Comparison of ENCODE assay signal across 1 cellular context in the genomic region with DNA sequence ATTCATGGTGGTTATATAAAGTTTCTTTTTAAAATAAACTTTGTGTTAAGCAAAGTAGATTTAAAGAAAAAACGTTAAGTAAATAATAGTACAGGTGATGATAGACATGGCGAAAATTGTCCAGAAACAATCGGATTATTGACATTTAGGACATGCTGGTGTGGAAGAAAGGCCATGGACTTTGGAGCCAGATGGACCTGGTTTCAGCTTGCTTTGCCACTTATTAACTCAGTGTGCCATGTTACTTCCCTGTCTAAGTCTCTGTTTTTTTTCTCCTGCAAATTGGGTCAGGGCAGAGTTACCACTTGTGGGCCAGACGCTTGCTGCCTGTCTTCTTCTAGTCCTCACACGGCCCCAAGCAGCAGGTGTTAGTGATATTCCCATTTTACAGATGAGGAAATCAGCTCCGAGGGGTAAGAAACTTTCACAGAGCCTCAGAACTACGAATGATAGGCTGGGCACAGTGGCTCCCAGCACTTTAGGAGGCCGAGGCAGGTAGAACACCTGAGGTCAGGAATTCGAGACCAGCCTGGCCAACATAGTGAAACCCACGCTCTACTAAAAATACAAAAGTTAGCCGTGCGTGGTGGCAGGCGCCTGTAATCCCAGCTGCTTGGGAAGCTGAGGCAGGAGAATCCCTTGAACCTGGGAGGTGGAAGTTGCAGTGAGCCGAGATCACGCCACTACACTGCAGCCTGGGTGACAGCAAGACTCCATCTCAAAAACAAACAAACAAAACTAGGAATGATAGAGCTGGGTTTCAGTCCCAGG.
TF ChIP-seq lines count a peak whose summit lies in the region.

No MANE protein-coding gene starts in this region.

TF ChIP-seq in HepG2, 621 proteins besides CTCF, POLR2A, EP300 and RAD21 (continued from another document and continues in another):
- peak; percentile 97 for TF ChIP-seq AHDC1 (CRISPR knock-in tag; IDR thresholded peaks at IDR 0.05; ENCODE audit: borderline replicate concordance)
- TF ChIP-seq ZNF510 (CRISPR knock-in tag; IDR thresholded peaks at IDR 0.05; ENCODE audit: low read depth) = peak; percentile 22; the same call in 1 of the 2 replicates
- peak; percentile 74; the same call in 1 of the 2 replicates for TF ChIP-seq HNRNPL (IDR thresholded peaks at IDR 0.05; ENCODE audit: low read depth, low read length)
- TF ChIP-seq CREBL2 (CRISPR knock-in tag; IDR thresholded peaks at IDR 0.05; ENCODE audit: borderline replicate concordance) = peak; percentile 69; the same call in 1 of the 2 replicates
- peak; percentile 25 for TF ChIP-seq HOXA5 (CRISPR knock-in tag; IDR thresholded peaks at IDR 0.05)
- TF ChIP-seq ZNF772 (CRISPR knock-in tag; IDR thresholded peaks at IDR 0.05) = peak; percentile 57
- no peak for TF ChIP-seq SP1 (IDR thresholded peaks at IDR 0.05)
- TF ChIP-seq SP1 (CRISPR knock-in tag; IDR thresholded peaks at IDR 0.05) = no peak
- TF ChIP-seq, protein P1, sequence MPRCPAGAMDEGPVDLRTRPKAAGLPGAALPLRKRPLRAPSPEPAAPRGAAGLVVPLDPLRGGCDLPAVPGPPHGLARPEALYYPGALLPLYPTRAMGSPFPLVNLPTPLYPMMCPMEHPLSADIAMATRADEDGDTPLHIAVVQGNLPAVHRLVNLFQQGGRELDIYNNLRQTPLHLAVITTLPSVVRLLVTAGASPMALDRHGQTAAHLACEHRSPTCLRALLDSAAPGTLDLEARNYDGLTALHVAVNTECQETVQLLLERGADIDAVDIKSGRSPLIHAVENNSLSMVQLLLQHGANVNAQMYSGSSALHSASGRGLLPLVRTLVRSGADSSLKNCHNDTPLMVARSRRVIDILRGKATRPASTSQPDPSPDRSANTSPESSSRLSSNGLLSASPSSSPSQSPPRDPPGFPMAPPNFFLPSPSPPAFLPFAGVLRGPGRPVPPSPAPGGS (CRISPR knock-in tag; IDR thresholded peaks at IDR 0.05) = peak; percentile 48; the same call in 1 of the 2 replicates
- peak; percentile 79 for TF ChIP-seq TBL1XR1 (IDR thresholded peaks at IDR 0.05; ENCODE audit: borderline replicate concordance, low read length, partially characterized antibody)
- peak; percentile 83 for TF ChIP-seq FOSL2 (CRISPR knock-in tag; IDR thresholded peaks at IDR 0.05)
- peak in 1 of 2 experiments; percentile 26; a peak in 1 of 4 replicates for TF ChIP-seq HMGXB4 (CRISPR knock-in tag; IDR thresholded peaks at IDR 0.05; ENCODE audit: borderline replicate concordance in 1 of 2, low read depth in 1 of 2)
- TF ChIP-seq NFATC3 (CRISPR knock-in tag; IDR thresholded peaks at IDR 0.05) = 0 out of 2 replicates have a peak, but pooled peaks have one; percentile 62
- peak; percentile 73; the same call in 1 of the 2 replicates for TF ChIP-seq JUN (CRISPR knock-in tag; IDR thresholded peaks at IDR 0.05)
- peak; percentile 89; the same call in 1 of the 2 replicates for TF ChIP-seq ZKSCAN8 (CRISPR knock-in tag; IDR thresholded peaks at IDR 0.05; ENCODE audit: borderline replicate concordance)
- TF ChIP-seq ZNF558 (CRISPR knock-in tag; IDR thresholded peaks at IDR 0.05; ENCODE audit: borderline replicate concordance) = no peak
- peak; percentile 82 for TF ChIP-seq RXRA (CRISPR knock-in tag; IDR thresholded peaks at IDR 0.05)
- no peak for TF ChIP-seq ZFP82 (CRISPR knock-in tag; IDR thresholded peaks at IDR 0.05; ENCODE audit: borderline replicate concordance)
- peak; percentile 60; the same call in 1 of the 2 replicates for TF ChIP-seq SKIL (CRISPR knock-in tag; IDR thresholded peaks at IDR 0.05; ENCODE audit: borderline replicate concordance)
- peak; percentile 78 for TF ChIP-seq BCL6 (CRISPR knock-in tag; IDR thresholded peaks at IDR 0.05)
- peak; percentile 100 for TF ChIP-seq RORA (CRISPR knock-in tag; IDR thresholded peaks at IDR 0.05)
- TF ChIP-seq ZNF274 (CRISPR knock-in tag; IDR thresholded peaks at IDR 0.05) = peak; percentile 83
- TF ChIP-seq SNAPC2 (CRISPR knock-in tag; IDR thresholded peaks at IDR 0.05) = peak; percentile 82; the same call in 1 of the 2 replicates
- no peak; the same call in none of the 2 replicates for TF ChIP-seq ZBTB38 (CRISPR knock-in tag; IDR thresholded peaks at IDR 0.05)
- TF ChIP-seq, protein P2, sequence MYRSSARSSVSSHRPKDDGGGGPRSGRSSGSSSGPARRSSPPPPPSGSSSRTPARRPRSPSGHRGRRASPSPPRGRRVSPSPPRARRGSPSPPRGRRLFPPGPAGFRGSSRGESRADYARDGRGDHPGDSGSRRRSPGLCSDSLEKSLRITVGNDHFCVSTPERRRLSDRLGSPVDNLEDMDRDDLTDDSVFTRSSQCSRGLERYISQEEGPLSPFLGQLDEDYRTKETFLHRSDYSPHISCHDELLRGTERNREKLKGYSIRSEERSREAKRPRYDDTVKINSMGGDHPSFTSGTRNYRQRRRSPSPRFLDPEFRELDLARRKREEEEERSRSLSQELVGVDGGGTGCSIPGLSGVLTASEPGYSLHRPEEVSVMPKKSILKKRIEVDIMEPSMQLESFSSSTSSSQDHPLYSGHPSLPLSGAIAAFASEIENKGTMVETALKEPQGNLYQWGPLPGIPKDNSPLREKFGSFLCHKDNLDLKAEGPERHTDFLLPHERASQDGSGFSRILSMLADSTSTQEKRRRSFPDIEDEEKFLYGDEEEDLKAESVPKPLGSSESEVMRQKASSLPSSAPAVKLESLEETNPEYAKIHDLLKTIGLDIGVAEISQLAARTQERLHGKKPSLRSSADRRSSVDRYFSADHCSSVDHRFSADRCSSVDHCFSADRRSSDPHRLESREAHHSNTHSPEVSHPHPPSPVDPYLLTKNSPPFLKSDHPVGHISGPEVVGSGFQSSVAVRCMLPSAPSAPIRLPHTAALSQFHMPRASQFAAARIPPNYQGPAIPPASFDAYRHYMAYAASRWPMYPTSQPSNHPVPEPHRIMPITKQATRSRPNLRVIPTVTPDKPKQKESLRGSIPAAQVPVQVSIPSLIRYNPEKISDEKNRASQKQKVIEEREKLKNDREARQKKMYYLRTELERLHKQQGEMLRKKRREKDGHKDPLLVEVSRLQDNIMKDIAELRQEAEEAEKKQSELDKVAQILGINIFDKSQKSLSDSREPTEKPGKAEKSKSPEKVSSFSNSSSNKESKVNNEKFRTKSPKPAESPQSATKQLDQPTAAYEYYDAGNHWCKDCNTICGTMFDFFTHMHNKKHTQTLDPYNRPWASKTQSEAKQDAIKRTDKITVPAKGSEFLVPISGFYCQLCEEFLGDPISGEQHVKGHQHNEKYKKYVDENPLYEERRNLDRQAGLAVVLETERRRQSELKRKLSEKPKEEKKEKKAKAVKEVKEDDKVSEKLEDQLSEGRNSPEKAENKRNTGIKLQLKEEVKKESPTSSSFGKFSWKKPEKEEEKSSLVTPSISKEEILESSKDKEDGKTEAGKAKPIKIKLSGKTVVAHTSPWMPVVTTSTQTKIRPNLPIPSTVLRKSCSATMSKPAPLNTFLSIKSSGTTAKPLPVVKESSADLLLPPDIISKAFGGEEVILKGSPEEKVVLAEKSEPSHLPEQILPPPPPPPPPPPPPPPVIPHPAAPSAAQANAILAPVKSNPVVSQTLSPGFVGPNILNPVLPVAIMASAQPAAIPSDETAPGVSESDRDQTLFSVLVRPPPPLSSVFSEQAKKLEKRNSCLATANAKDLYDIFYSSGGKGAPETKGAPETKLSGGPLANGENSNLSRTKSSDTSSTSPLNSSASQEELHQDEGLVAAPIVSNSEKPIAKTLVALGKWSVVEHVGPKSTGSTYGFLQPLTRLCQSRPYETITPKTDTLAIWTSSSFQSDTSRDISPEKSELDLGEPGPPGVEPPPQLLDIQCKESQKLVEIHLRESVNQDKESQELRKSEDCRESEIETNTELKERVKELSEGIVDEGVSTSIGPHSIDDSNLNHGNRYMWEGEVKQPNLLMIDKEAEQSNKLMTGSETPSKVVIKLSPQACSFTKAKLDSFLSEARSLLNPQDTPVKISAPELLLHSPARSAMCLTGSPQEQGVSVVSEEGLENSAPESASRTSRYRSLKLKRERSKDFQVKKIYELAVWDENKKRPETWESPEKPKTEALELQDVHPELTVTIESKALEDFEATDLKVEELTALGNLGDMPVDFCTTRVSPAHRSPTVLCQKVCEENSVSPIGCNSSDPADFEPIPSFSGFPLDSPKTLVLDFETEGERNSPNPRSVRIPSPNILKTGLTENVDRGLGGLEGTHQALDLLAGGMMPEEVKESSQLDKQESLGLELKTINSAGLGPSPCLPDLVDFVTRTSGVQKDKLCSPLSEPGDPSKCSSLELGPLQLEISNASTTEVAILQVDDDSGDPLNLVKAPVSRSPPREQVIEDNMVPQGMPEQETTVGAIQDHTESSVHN (CRISPR knock-in tag; IDR thresholded peaks at IDR 0.05) = peak; percentile 13; the same call in 1 of the 2 replicates
- no peak for TF ChIP-seq ETS1 (CRISPR knock-in tag; IDR thresholded peaks at IDR 0.05)
- peak; percentile 100 for TF ChIP-seq ZNF629 (CRISPR knock-in tag; conservative IDR thresholded peaks at IDR 0.05)
- no peak for TF ChIP-seq ZFYVE20 (CRISPR knock-in tag; IDR thresholded peaks at IDR 0.05; ENCODE audit: borderline replicate concordance, low read depth)
- peak; percentile 62; the same call in 1 of the 2 replicates for TF ChIP-seq ZNF652 (CRISPR knock-in tag; IDR thresholded peaks at IDR 0.05; ENCODE audit: borderline replicate concordance, low read depth)
- TF ChIP-seq, protein P3, sequence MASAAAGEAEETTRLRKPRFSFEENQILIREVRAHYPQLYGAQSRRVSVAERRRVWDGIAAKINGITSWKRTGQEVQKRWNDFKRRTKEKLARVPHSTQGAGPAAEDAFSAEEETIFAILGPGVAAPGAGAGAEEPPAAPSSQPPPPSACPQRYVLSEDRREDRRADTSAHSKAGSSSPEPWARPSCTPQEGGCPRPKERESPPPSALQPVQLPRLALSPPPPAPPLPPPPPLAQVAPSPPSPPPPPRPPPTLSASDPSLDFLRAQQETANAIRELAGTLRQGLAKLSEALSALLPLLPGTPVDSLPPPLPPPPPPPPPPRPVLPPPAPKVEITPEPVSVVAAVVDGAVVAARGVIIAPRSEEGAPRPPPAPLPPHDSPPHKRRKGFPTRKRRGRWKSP (CRISPR knock-in tag; IDR thresholded peaks at IDR 0.05) = peak; percentile 61
- TF ChIP-seq ZNF501 (CRISPR knock-in tag; IDR thresholded peaks at IDR 0.05) = peak; percentile 82
